24 cellular contexts compared by ENCODE assay signal in the genomic region with DNA sequence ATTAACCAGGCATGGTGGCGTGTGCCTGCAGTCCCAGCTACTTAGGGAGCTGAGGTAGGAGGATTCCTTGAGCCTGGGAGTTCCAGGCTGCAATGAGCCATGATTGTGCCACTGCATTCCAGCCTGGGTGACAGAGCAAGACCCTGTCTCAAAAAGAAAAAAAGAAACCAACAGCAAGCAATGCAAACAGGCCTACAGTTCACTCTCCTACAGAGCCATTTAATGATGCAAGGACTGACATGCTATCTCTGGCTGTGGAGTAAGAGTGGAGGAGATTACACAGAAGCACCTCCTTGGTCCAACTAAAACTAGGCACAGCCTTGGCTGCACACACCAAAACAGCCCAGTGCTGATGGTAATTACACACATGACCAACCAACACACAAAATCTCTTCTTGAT.
DNase-seq lines count a peak whose midpoint lies in the region; ATAC-seq lines count a peak whose summit lies in the region.
"Had no signal": no experiment of that assay in that cellular context is flagged by ENCODE, and none has a peak within 500 bp of the region (broad histone marks: within the 10 kb centered on the region; RNA-seq: fewer than 3 reads in every experiment).

No MANE protein-coding gene starts in this region.

- no peak overlapping the region for H3K23ac ChIP-seq in trophoblast cell (ENCODE audit: low read length)

- H3K36me3 ChIP-seq in ectodermal cell (ENCODE audit: control insufficient read depth, insufficient read depth, low read length) (peaks cover 7% of the 10 kb centered on the region), trophoblast cell (ENCODE audit: control insufficient read depth in 1 of 2, insufficient read depth in 2 of 2, low read length in 2 of 2) (no peaks in the 10 kb centered on the region)
- H3K36me3 ChIP-seq: breast epithelium, pancreas, right lobe of liver, uterus had no signal

- H2BK120ac ChIP-seq in trophoblast cell (ENCODE audit: insufficient read depth, low read length, poor library complexity) = no peak overlapping the region

- no peak overlapping the region for H3K9ac ChIP-seq in trophoblast cell (ENCODE audit: low read length)
- H3K9ac ChIP-seq: BLaER1 treated with 17β-estradiol and CSF1 and Interleukin-3, amounts not matched to agents 10 nM and 100 nM had no signal

- no peak for ATAC-seq in GM18498 (IDR thresholded peaks at IDR 0.05; ENCODE audit: unreplicated experiment)
- ATAC-seq: naive thymus-derived CD8-positive, alpha-beta T cell had no signal

- no peak overlapping the region for H4K91ac ChIP-seq in trophoblast cell (ENCODE audit: low read depth, low read length)

- H3K9me3 ChIP-seq in ectodermal cell (ENCODE audit: control insufficient read depth, low read length) (no peaks in the 10 kb centered on the region), trophoblast cell (ENCODE audit: insufficient read depth, low read depth, low read length) (no peaks in the 10 kb centered on the region)
- H3K9me3 ChIP-seq: BLaER1 treated with 17β-estradiol and CSF1 and Interleukin-3, amounts not matched to agents 10 nM and 100 nM; breast epithelium; pancreas; right lobe of liver; uterus had no signal

- no peak overlapping the region for H2BK5ac ChIP-seq in trophoblast cell (ENCODE audit: low read depth, low read length, poor library complexity)

- no peak overlapping the region for H3K4ac ChIP-seq in trophoblast cell (ENCODE audit: low read depth, low read length)

- no peak overlapping the region for H3K4me2 ChIP-seq in trophoblast cell (ENCODE audit: low read length)
- H3K4me2 ChIP-seq: BLaER1 treated with 17β-estradiol and CSF1 and Interleukin-3, amounts not matched to agents 10 nM and 100 nM had no signal

- no peak overlapping the region for H2BK12ac ChIP-seq in trophoblast cell (ENCODE audit: low read length)

- no peak overlapping the region for H3K18ac ChIP-seq in trophoblast cell (ENCODE audit: low read length)

- H3K14ac ChIP-seq in trophoblast cell (ENCODE audit: low read length) = no peak overlapping the region

- H4K12ac ChIP-seq in trophoblast cell (ENCODE audit: low read depth, low read length) = no peak overlapping the region

- H4K8ac ChIP-seq in trophoblast cell (ENCODE audit: low read depth, low read length) = no peak overlapping the region

- H3K27me3 ChIP-seq in ectodermal cell (ENCODE audit: control insufficient read depth, insufficient read depth, low read length, poor library complexity, severe bottlenecking) = no peaks in the 10 kb centered on the region
- no peaks in the 10 kb centered on the region for H3K27me3 ChIP-seq in trophoblast cell (ENCODE audit: insufficient read depth, low read length)
- H3K27me3 ChIP-seq: BLaER1 treated with 17β-estradiol and CSF1 and Interleukin-3, amounts not matched to agents 10 nM and 100 nM; breast epithelium; pancreas; right lobe of liver; uterus had no signal

- H3K4me1 ChIP-seq in ectodermal cell (ENCODE audit: control insufficient read depth, insufficient read depth, low read length) (peaks cover 33% of the 10 kb centered on the region), trophoblast cell (ENCODE audit: control insufficient read depth in 1 of 2, insufficient read depth in 2 of 2, low read length in 2 of 2) (peaks cover 20 to 23% of the 10 kb centered on the region in 2 experiments)
- H3K4me1 ChIP-seq: pancreas, right lobe of liver, uterus had no signal

- no peaks in the 10 kb centered on the region for H3K79me2 ChIP-seq in trophoblast cell (ENCODE audit: control insufficient read depth, insufficient read depth, low read length, poor library complexity)

- WGBS in ectodermal cell, 2 experiments = 86 to 92% methylated on average over 1 of the region's 1 CpG
- WGBS in trophoblast cell (ENCODE audit: extremely low coverage, insufficient coverage, insufficient read length) = no CpG with 5 or more reads among the region's 1 CpG

- DNase-seq in NCI-H345 (lab: John Stamatoyannopoulos, UW) (peak; percentile 50), NCI-H345 treated with DMSO at 0.1 percent for 48 hours (lab: John Stamatoyannopoulos, UW; ENCODE audit: unreplicated experiment) (no peak), NCI-H1694 treated with DMSO at 0.1 percent for 48 hours (lab: John Stamatoyannopoulos, UW) (peak; percentile 53), trophoblast cell (peak in 1 of 2 donors; percentile 39), Kasumi-1 (lab: John Stamatoyannopoulos, UW) (no peak), NCI-H526 treated with DMSO at 0.1 percent for 48 hours (lab: John Stamatoyannopoulos, UW) (no peak)
- DNase-seq: ACHN; activated gamma-delta T cell treated with Interleukin-2 at 50 U/mL for 16 hours; activated T-cell treated with anti-CD3 and anti-CD28 coated beads, Interleukin-2, amount 50 U/mL, for 1 hour; cortex of kidney; H9; left colon; naive thymus-derived CD8-positive, alpha-beta T cell; NCI-H2029; pancreas; right lobe of liver; SIG-M5; stimulated activated CD4-positive, alpha-beta T cell treated with anti-CD3 and anti-CD28 coated beads, Interleukin-15, amount 100 ng/mL, for 24 hours; stimulated activated CD8-positive, alpha-beta memory T cell treated with anti-CD3 and anti-CD28 coated beads, Interleukin-4, amount 100 ng/mL, for 48 hours; uterus had no signal

- no peak overlapping the region for H2AK5ac ChIP-seq in trophoblast cell (ENCODE audit: low read length)

- no peak overlapping the region for H2AFZ ChIP-seq in trophoblast cell (ENCODE audit: insufficient read depth, low read length, poor library complexity)

- H3K4me3 ChIP-seq in ectodermal cell (ENCODE audit: insufficient read depth, low read depth, low read length) (no peak overlapping the region), trophoblast cell (ENCODE audit: low read depth, low read length) (no peak overlapping the region)
- H3K4me3 ChIP-seq: BLaER1 treated with 17β-estradiol and CSF1 and Interleukin-3, amounts not matched to agents 10 nM and 100 nM; breast epithelium; pancreas; right lobe of liver; uterus had no signal

- peaks cover 3% of the 10 kb centered on the region for H3K79me1 ChIP-seq in trophoblast cell (ENCODE audit: low read length)

- peak overlapping the region; percentile 36 for H3K27ac ChIP-seq in ectodermal cell (ENCODE audit: insufficient read depth, low read depth, low read length, poor library complexity, severe bottlenecking)
- H3K27ac ChIP-seq in trophoblast cell (ENCODE audit: low read depth, low read length) = peak overlapping the region; percentile 8
- H3K27ac ChIP-seq: BLaER1 treated with 17β-estradiol and CSF1 and Interleukin-3, amounts not matched to agents 10 nM and 100 nM; breast epithelium; pancreas; right lobe of liver; uterus had no signal

Comparison
In these comparisons a context has a peak if more than half of its experiments do, and no peak if none do; other contexts are left out.
1. DNase-seq: peak in NCI-H345 (single experiment) and NCI-H1694 treated with DMSO at 0.1 percent for 48 hours (single experiment); none in NCI-H345 treated with DMSO at 0.1 percent for 48 hours (single experiment), Kasumi-1 (0 of 2) and NCI-H526 treated with DMSO at 0.1 percent for 48 hours (single experiment).